Comparison of ENCODE assay signal across 1 cellular context in genomic region chr1:52053862-52054261, GRCh38.
TF ChIP-seq lines count a peak whose summit lies in the region.

No MANE protein-coding gene starts in this region.

TF ChIP-seq in H1, 55 proteins besides CTCF, POLR2A, EP300 and RAD21:
- no peak for TF ChIP-seq HDAC6 (IDR thresholded peaks at IDR 0.05; ENCODE audit: low read depth, low read length)
- TF ChIP-seq CBX5 (IDR thresholded peaks at IDR 0.05; ENCODE audit: low read depth, low read length): no peak
- no peak for TF ChIP-seq CREB1 (IDR thresholded peaks at IDR 0.05)
- TF ChIP-seq SP2 (IDR thresholded peaks at IDR 0.05; ENCODE audit: low read length): no peak
- TF ChIP-seq JUN (IDR thresholded peaks at IDR 0.05; ENCODE audit: low read depth, low read length): no peak
- no peak for TF ChIP-seq NRF1 (IDR thresholded peaks at IDR 0.05; ENCODE audit: low read depth, low read length)
- TF ChIP-seq NANOG (IDR thresholded peaks at IDR 0.05; ENCODE audit: insufficient read depth, low read depth, low read length, poor library complexity, severe bottlenecking): no peak
